In the genomic region with DNA sequence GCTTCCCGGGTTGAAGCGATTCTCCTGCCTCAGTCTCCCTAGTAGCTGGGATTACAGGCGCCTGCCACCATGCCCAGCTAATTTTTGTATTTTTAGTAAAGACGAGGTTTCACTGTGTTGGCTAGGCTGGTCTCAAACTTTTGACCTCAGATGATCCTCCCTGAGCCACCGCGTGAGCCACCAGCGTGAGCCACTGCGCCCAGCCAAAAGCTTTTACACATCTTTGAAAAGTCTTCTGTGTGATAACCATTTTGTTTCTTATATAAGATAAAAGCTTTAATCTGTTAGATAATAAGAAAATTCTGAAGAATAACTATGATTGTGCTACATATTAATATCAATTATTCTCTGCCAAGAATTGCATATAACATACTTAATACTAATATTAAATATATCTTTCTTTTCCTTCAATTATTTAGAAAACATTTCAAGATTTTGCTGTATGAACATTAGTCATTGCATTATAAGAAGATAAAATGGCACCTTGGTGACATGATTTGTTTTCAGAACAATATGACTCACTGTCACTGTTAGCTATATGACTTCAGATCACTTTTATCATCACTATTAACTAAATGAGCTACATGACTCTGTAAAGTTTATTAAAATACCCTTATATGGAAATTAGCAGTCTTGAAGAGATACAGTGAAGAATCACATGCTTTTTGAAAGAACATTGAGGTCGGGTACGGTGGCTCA, we compare ENCODE assay signal across 12 cellular contexts. TPM values are rescaled to one million over a fixed set of nuclear protein-coding genes. Genes with fewer than 3 reads are reported as not detected.
DNase-seq lines count a peak whose midpoint lies in the region; ATAC-seq and TF ChIP-seq lines count a peak whose summit lies in the region.
"Had no signal": no experiment of that assay in that cellular context is flagged by ENCODE, and none has a peak within 500 bp of the region (broad histone marks: within the 10 kb centered on the region; RNA-seq: fewer than 3 reads in every experiment).

No MANE protein-coding gene starts in this region.

- peak overlapping the region; percentile 81 for H3K4me2 ChIP-seq in Karpas-422 (ENCODE audit: low read depth, low read length, poor library complexity, severe bottlenecking)

- ATAC-seq in GM18868 (IDR thresholded peaks at IDR 0.05; ENCODE audit: unreplicated experiment): peak; percentile 55
- peak; percentile 10 for ATAC-seq in HG02623 (IDR thresholded peaks at IDR 0.05; ENCODE audit: unreplicated experiment)
- no peak for ATAC-seq in HG02571 (IDR thresholded peaks at IDR 0.05; ENCODE audit: unreplicated experiment)

- H3K4me3 Mint-ChIP-seq in CD14-positive monocyte: peak overlapping the region; percentile 34 to 72

- no peak for DNase-seq in CD14-positive monocyte (ENCODE audit: low spot score)
- peak; percentile 80 for DNase-seq in Karpas-422
- DNase-seq in stimulated activated CD4-positive, alpha-beta T cell treated with anti-CD3 and anti-CD28 coated beads, Interleukin-12 subunit alpha, Interleukin-12 subunit beta, amount 100 ng/mL, for 4 hours: no peak
- DNase-seq in ascending aorta (ENCODE audit: low spot score in 2 of 2): no peak
- DNase-seq in GOT3 (lab: John Stamatoyannopoulos, UW): no peak
- DNase-seq: activated CD8-positive, alpha-beta memory T cell treated with anti-CD3 and anti-CD28 coated beads, Interleukin-2, amount 50 U/mL, for 48 hours; mammary epithelial cell; NCI-H187 treated with DMSO at 0.1 percent for 48 hours had no signal

- H3K9ac ChIP-seq in Karpas-422 (ENCODE audit: low read length): peak overlapping the region; percentile 62
- H3K9ac ChIP-seq: parathyroid adenoma had no signal

- no peaks in the 10 kb centered on the region for H4K20me1 ChIP-seq in Karpas-422 (ENCODE audit: insufficient read depth, low read depth, low read length)

- TF ChIP-seq CTCF in CD14-positive monocyte (IDR thresholded peaks at IDR 0.05) (no peak), ascending aorta (IDR thresholded peaks at IDR 0.05) (no peak)

- H2AFZ ChIP-seq in Karpas-422 (ENCODE audit: low read length): peak overlapping the region; percentile 51
- H2AFZ ChIP-seq: parathyroid adenoma had no signal

- H3K4me3 ChIP-seq in Karpas-422 (ENCODE audit: low read length) (peak overlapping the region; percentile 63), ascending aorta (no peak overlapping the region)

- H3K4me1 ChIP-seq in Karpas-422 (ENCODE audit: low read length): peaks cover 78% of the 10 kb centered on the region
- H3K4me1 ChIP-seq in ascending aorta: peaks cover 0 to 3% of the 10 kb centered on the region in 2 donors
- H3K4me1 ChIP-seq: parathyroid adenoma had no signal

- H3K36me3 ChIP-seq in Karpas-422 (ENCODE audit: insufficient read depth, low read length) (no peaks in the 10 kb centered on the region), ascending aorta (no peaks in the 10 kb centered on the region)

- intact Hi-C loops in CD14-positive monocyte (cut with micrococcal nuclease): loop anchor here (5.0 to 10.0 kb wide), 2 partner anchors 38 to 50 kb away; no protein-coding TSS in a partner anchor
- intact Hi-C loops in ascending aorta (cut with DNase I): no loop called here

- peaks cover 19% of the 10 kb centered on the region; the same call in 1 of the 2 replicates for H3K79me2 ChIP-seq in Karpas-422 (ENCODE audit: low read length)

- H3K4me1 Mint-ChIP-seq in CD14-positive monocyte: peaks cover 45% of the 10 kb centered on the region

- peak overlapping the region; percentile 78 to 95 (median 94) for H3K27ac Mint-ChIP-seq in CD14-positive monocyte

- H3K27me3 ChIP-seq in Karpas-422 (ENCODE audit: low read length) (no peaks in the 10 kb centered on the region), ascending aorta (no peaks in the 10 kb centered on the region)

- H3K9me3 ChIP-seq in Karpas-422 (ENCODE audit: low read length): no peaks in the 10 kb centered on the region
- no peaks in the 10 kb centered on the region for H3K9me3 ChIP-seq in ascending aorta

- H3K27me3 Mint-ChIP-seq in CD14-positive monocyte (ENCODE audit: low read depth in 3 of 3): no peaks in the 10 kb centered on the region

- H3K36me3 Mint-ChIP-seq in CD14-positive monocyte: peaks cover 3 to 5% of the 10 kb centered on the region in 2 donors

- H3K27ac ChIP-seq in Karpas-422 (ENCODE audit: low read length): peak overlapping the region; percentile 97
- H3K27ac ChIP-seq in ascending aorta: no peak overlapping the region
- H3K27ac ChIP-seq: parathyroid adenoma had no signal

- H3K9me2 ChIP-seq in Karpas-422 (replicated peaks; ENCODE audit: insufficient read depth, low read length): no peaks in the 10 kb centered on the region

- peaks cover 0 to 5% (median 0%) of the 10 kb centered on the region in 7 donors for H3K9me3 Mint-ChIP-seq in CD14-positive monocyte

RNA-seq across cellular contexts. Expression of gene RUFY3, which starts 33.4 kb away (rescaled TPM):
- 10 to 100 TPM; 11.1 to 12.5 TPM for polyA plus RNA-seq in CD14-positive monocyte
- 25.2 and 26.9 TPM in 2 replicates for total RNA-seq in Karpas-422 (2014; rRNA removed; shearing (Covaris generic); ENCODE audit: low replicate concordance)
- 11.7 TPM for total RNA-seq in ascending aorta
